ENCODE assay signal across 6 cellular contexts in genomic region chr6:56999748-57000147, GRCh38. TPM values are rescaled to one million over a fixed set of nuclear protein-coding genes. Genes with fewer than 3 reads are reported as not detected.
"Had no signal": no experiment of that assay in that cellular context is flagged by ENCODE, and none has a peak within 500 bp of the region (broad histone marks: within the 10 kb centered on the region; RNA-seq: fewer than 3 reads in every experiment).

No MANE protein-coding gene starts in this region.

RNA-seq across cellular contexts. Expression of gene BEND6, which starts 44.8 kb away (rescaled TPM):
- total RNA-seq: activated naive CD4-positive, alpha-beta T cell treated with anti-CD3 and anti-CD28 coated beads for 36 hours; activated naive CD4-positive, alpha-beta T cell treated with anti-CD3 and anti-CD28 coated beads, Interleukin-2, amount 50 U/mL, for 72 hours; activated naive CD8-positive, alpha-beta T cell treated with anti-CD3 and anti-CD28 coated beads for 36 hours; activated naive CD8-positive, alpha-beta T cell treated with anti-CD3 and anti-CD28 coated beads, Interleukin-2, amount 10 ng/mL, durations not matched to agents 7 days and 5 days; activated T-helper 1 cell treated with anti-CD3 and anti-CD28 coated beads, Interleukin-12 subunit alpha, Interleukin-12 subunit beta, Interleukin-2, Interleukin-4 antibody, amounts not matched to agents 30 ng/mL and 10 ng/mL and 1 ng/mL, durations not matched to agents 14 hours and 24 hours and 36 hours; activated T-helper 2 cell treated with anti-CD3 and anti-CD28 coated beads, Interferon-gamma antibody, Interleukin-2, Interleukin-4, amounts not matched to agents 10 μg/mL and 5 μg/mL and 100 μg/mL, durations not matched to agents 14 hours and 24 hours and 36 hours had no signal
